Comparison of ENCODE assay signal across 23 cellular contexts in genomic region chr3:123791898-123792297, GRCh38.
DNase-seq lines count a peak whose midpoint lies in the region; ATAC-seq and TF ChIP-seq lines count a peak whose summit lies in the region.
"Had no signal": no experiment of that assay in that cellular context is flagged by ENCODE, and none has a peak within 500 bp of the region (broad histone marks: within the 10 kb centered on the region; RNA-seq: fewer than 3 reads in every experiment).

No MANE protein-coding gene starts in this region.

- peak overlapping the region; percentile 83 for H2BK120ac ChIP-seq in IMR-90 (ENCODE audit: low read depth, low read length)

- TF ChIP-seq RAD21 in IMR-90 (IDR thresholded peaks at IDR 0.05; ENCODE audit: low read length): no peak

- peak overlapping the region; percentile 84 for H2AK5ac ChIP-seq in IMR-90 (ENCODE audit: low read depth, low read length)

- no peaks in the 10 kb centered on the region for H3K27me3 ChIP-seq in IMR-90 (ENCODE audit: control insufficient read depth, insufficient read depth, low read length)
- no peaks in the 10 kb centered on the region for H3K27me3 ChIP-seq in RWPE2 (ENCODE audit: insufficient read depth, poor library complexity, severe bottlenecking)
- no peaks in the 10 kb centered on the region for H3K27me3 ChIP-seq in rectal smooth muscle tissue (ENCODE audit: control insufficient read depth, insufficient read depth, low read length)
- no peaks in the 10 kb centered on the region for H3K27me3 ChIP-seq in aorta (ENCODE audit: control insufficient read depth in 1 of 2, insufficient read depth in 2 of 2, low read length in 1 of 2)
- H3K27me3 ChIP-seq: breast epithelium, heart left ventricle, upper lobe of left lung had no signal

- in situ Hi-C loops in IMR-90 (cut with MboI; ENCODE audit: low sequenced_read_pairs): no loop called here

- CTCF ChIA-PET in IMR-90 (lab: Yijun Ruan, JAX): no interaction called here

- H3K4me3 ChIP-seq in IMR-90 (ENCODE audit: insufficient read depth, low read depth, low read length) (no peak overlapping the region), RWPE2 (ENCODE audit: severe bottlenecking) (no peak overlapping the region), fibroblast of pulmonary artery (replicated peaks; ENCODE audit: low read depth, low read length) (no peak overlapping the region), rectal smooth muscle tissue (ENCODE audit: low read length) (no peak overlapping the region), aorta (ENCODE audit: low read length in 2 of 2) (no peak overlapping the region)
- H3K4me3 ChIP-seq: breast epithelium, heart left ventricle, upper lobe of left lung had no signal

- no peak overlapping the region for H2AFZ ChIP-seq in IMR-90 (replicated peaks; ENCODE audit: low read length, poor library complexity)

- H3K79me1 ChIP-seq in IMR-90 (ENCODE audit: low read depth in 1 of 2, low read length in 2 of 2): peaks cover 31 to 85% of the 10 kb centered on the region in 2 experiments

- H2BK15ac ChIP-seq in IMR-90 (ENCODE audit: low read depth, low read length): peak overlapping the region; percentile 82; the same call in 2 of the 3 replicates

- WGBS in IMR-90 (ENCODE audit: extremely low coverage in 2 of 2, insufficient read length in 1 of 2), 2 experiments: no CpG with 5 or more reads among the region's 3 CpGs
- 57 to 59% methylated on average over 3 of the region's 3 CpGs for WGBS in aorta, 2 donors

- ATAC-seq in IMR-90 (ENCODE audit: low read depth): no peak
- ATAC-seq in RWPE2 (ENCODE audit: low read depth): no peak
- ATAC-seq in HG03439 (IDR thresholded peaks at IDR 0.05; ENCODE audit: unreplicated experiment): no peak
- no peak for ATAC-seq in GM21381 (IDR thresholded peaks at IDR 0.05; ENCODE audit: unreplicated experiment)
- no peak for ATAC-seq in aorta (ENCODE audit: low FRiP score)
- ATAC-seq: CD8-positive, alpha-beta T cell; effector memory CD8-positive, alpha-beta T cell; heart left ventricle; natural killer cell; T-helper 17 cell had no signal

- TF ChIP-seq CTCF in IMR-90 (conservative IDR thresholded peaks at IDR 0.05; ENCODE audit: low read depth, low read length) (no peak), RWPE2 (IDR thresholded peaks at IDR 0.05; ENCODE audit: poor library complexity, severe bottlenecking) (no peak), fibroblast of pulmonary artery (IDR thresholded peaks at IDR 0.05; ENCODE audit: low read length, missing control alignments) (no peak)

- POLR2A ChIA-PET in IMR-90 (lab: Charles Lee; ENCODE audit: unreplicated experiment): no interaction called here

- peak overlapping the region; percentile 60 for H3K18ac ChIP-seq in IMR-90 (ENCODE audit: low read depth, low read length)

- peaks cover 58% of the 10 kb centered on the region for H3K36me3 ChIP-seq in IMR-90 (ENCODE audit: control insufficient read depth, insufficient read depth, low read length)
- no peaks in the 10 kb centered on the region for H3K36me3 ChIP-seq in RWPE2 (ENCODE audit: low read depth)
- H3K36me3 ChIP-seq in rectal smooth muscle tissue (ENCODE audit: control insufficient read depth, insufficient read depth, low read length): no peaks in the 10 kb centered on the region
- H3K36me3 ChIP-seq in aorta (ENCODE audit: control insufficient read depth in 1 of 2, insufficient read depth in 2 of 2, low read length in 1 of 2): peaks cover 0 to 1% of the 10 kb centered on the region in 2 donors
- H3K36me3 ChIP-seq: breast epithelium, heart left ventricle, upper lobe of left lung had no signal

- peak overlapping the region; percentile 51; the same call in 1 of the 2 replicates for H3K23ac ChIP-seq in IMR-90 (ENCODE audit: low read depth, low read length)

- intact Hi-C loops in IMR-90 (cut with micrococcal nuclease) (no loop called here), aorta (cut with DNase I) (no loop called here)

- dilution Hi-C loops in IMR-90 (cut with HindIII; ENCODE audit: low sequenced_read_pairs, unreplicated experiment): no loop called here

- H3K9me3 ChIP-seq in IMR-90 (ENCODE audit: control insufficient read depth, insufficient read depth, low read length) (no peaks in the 10 kb centered on the region), RWPE2 (ENCODE audit: severe bottlenecking) (no peaks in the 10 kb centered on the region), aorta (ENCODE audit: control insufficient read depth, low read length) (no peaks in the 10 kb centered on the region)
- H3K9me3 ChIP-seq: breast epithelium, heart left ventricle, upper lobe of left lung had no signal

- H4K20me1 ChIP-seq in IMR-90 (ENCODE audit: insufficient read depth, low read length): no peaks in the 10 kb centered on the region

- H3K9me1 ChIP-seq in IMR-90 (ENCODE audit: insufficient read depth, low read length): peaks cover 49% of the 10 kb centered on the region

- H3K4me1 ChIP-seq in IMR-90 (ENCODE audit: control insufficient read depth, insufficient read depth, low read length) (peaks cover 38% of the 10 kb centered on the region), RWPE2 (ENCODE audit: insufficient read depth, poor library complexity, severe bottlenecking) (peaks cover 20% of the 10 kb centered on the region), rectal smooth muscle tissue (ENCODE audit: control insufficient read depth, insufficient read depth, low read length) (peaks cover 14% of the 10 kb centered on the region), aorta (ENCODE audit: control insufficient read depth in 1 of 2, insufficient read depth in 2 of 2, low read length in 2 of 2) (peaks cover 0 to 6% of the 10 kb centered on the region in 2 donors)
- H3K4me1 ChIP-seq: breast epithelium, heart left ventricle had no signal

- H2BK5ac ChIP-seq in IMR-90 (ENCODE audit: low read depth, low read length, poor library complexity, severe bottlenecking): peak overlapping the region; percentile 97

- peak overlapping the region; percentile 84 for H3K27ac ChIP-seq in IMR-90 (ENCODE audit: insufficient read depth, low read length)
- H3K27ac ChIP-seq in RWPE2 (ENCODE audit: poor library complexity, severe bottlenecking): peak overlapping the region; percentile 34
- peak overlapping the region; percentile 69 for H3K27ac ChIP-seq in rectal smooth muscle tissue (ENCODE audit: low read depth, low read length)
- peak overlapping the region in 1 of 2 donors; percentile 37 for H3K27ac ChIP-seq in aorta (ENCODE audit: low read depth in 1 of 2, low read length in 2 of 2)
- H3K27ac ChIP-seq: breast epithelium, heart left ventricle, upper lobe of left lung had no signal

- peak overlapping the region; percentile 84 for H3K14ac ChIP-seq in IMR-90 (replicated peaks; ENCODE audit: low read depth, low read length)

- H4K91ac ChIP-seq in IMR-90 (ENCODE audit: insufficient read depth, low read depth, low read length): peak overlapping the region; percentile 83

- peak overlapping the region; percentile 8 to 85; a peak in 3 of 4 replicates for H4K8ac ChIP-seq in IMR-90 (ENCODE audit: low read depth in 2 of 2, low read length in 2 of 2)

- no peak overlapping the region for H3K56ac ChIP-seq in IMR-90 (ENCODE audit: extremely low read depth, insufficient read depth, low read length)

- peak overlapping the region; percentile 55 for H4K5ac ChIP-seq in IMR-90 (ENCODE audit: low read depth, low read length)

- H2BK20ac ChIP-seq in IMR-90 (ENCODE audit: low read depth, low read length): peak overlapping the region; percentile 93

- no peak for TF ChIP-seq POLR2A in IMR-90 (IDR thresholded peaks at IDR 0.05; ENCODE audit: low read depth, low read length)

- no peak overlapping the region for H2AK9ac ChIP-seq in IMR-90 (replicated peaks; ENCODE audit: low read depth, low read length, poor library complexity)

- DNase-seq in IMR-90 (peak; percentile 56), RWPE2 (ENCODE audit: low spot score) (no peak), fibroblast of pulmonary artery (ENCODE audit: low read depth) (peak; percentile 62), aorta (no peak)
- no peak for DNase-seq in stimulated activated CD4-positive, alpha-beta T cell treated with anti-CD3 and anti-CD28 coated beads, Interleukin-1b, Interleukin-23, amount 100 ng/mL, for 48 hours
- DNase-seq: activated CD4-positive, CD25-positive, alpha-beta regulatory T cell treated with anti-CD3 and anti-CD28 coated beads, Interleukin-2, amount 50 U/mL, for 72 hours; activated CD8-positive, alpha-beta memory T cell treated with anti-CD3 and anti-CD28 coated beads, Interleukin-2, amount 50 U/mL, for 4 hours; activated naive CD4-positive, alpha-beta T cell treated with Interleukin-2 at 50 U/mL for 16 hours; CD8-positive, alpha-beta T cell; effector memory CD8-positive, alpha-beta T cell; heart left ventricle; kidney glomerular epithelial cell; natural killer cell; NCI-H1092; OCI-M1; retina; stimulated activated CD4-positive, alpha-beta T cell treated with anti-CD3 and anti-CD28 coated beads, Interleukin-2, amount 100 ng/mL, for 48 hours; T-helper 17 cell; upper lobe of left lung had no signal

- H3K4me2 ChIP-seq in IMR-90 (ENCODE audit: low read depth, low read length): no peak overlapping the region

- BruUV-seq in IMR-90 (replicated peaks; lab: Mats Ljungman, UMichigan): no TSS peak

- peak overlapping the region; percentile 84 for H3K4ac ChIP-seq in IMR-90 (ENCODE audit: low read depth, low read length)

- no peak overlapping the region for H3K9ac ChIP-seq in IMR-90 (ENCODE audit: low read depth, low read length)
- no peak overlapping the region for H3K9ac ChIP-seq in rectal smooth muscle tissue (ENCODE audit: low read length)

TF ChIP-seq in IMR-90, 13 proteins besides CTCF, POLR2A, EP300 and RAD21:
- no peak for TF ChIP-seq BHLHE40 (IDR thresholded peaks at IDR 0.05; ENCODE audit: low read depth, low read length)
- no peak for TF ChIP-seq CEBPB (IDR thresholded peaks at IDR 0.05; ENCODE audit: low read depth, low read length)
TF ChIP-seq in IMR-90: peak in this region for 0.

Comparison
In these comparisons a context has a peak if more than half of its experiments do, and no peak if none do; other contexts are left out.
1. DNase-seq: peak in IMR-90 (single experiment) and fibroblast of pulmonary artery (single experiment); none in RWPE2 (single experiment), stimulated activated CD4-positive, alpha-beta T cell treated with anti-CD3 and anti-CD28 coated beads, Interleukin-1b, Interleukin-23, amount 100 ng/mL, for 48 hours (single experiment) and aorta (0 of 2).